9 cellular contexts compared by ENCODE assay signal in genomic region chr2:191321861-191322662, GRCh38.
DNase-seq lines count a peak whose midpoint lies in the region; ATAC-seq and TF ChIP-seq lines count a peak whose summit lies in the region.
"Had no signal": no experiment of that assay in that cellular context is flagged by ENCODE, and none has a peak within 500 bp of the region (broad histone marks: within the 10 kb centered on the region; RNA-seq: fewer than 3 reads in every experiment).

No MANE protein-coding gene starts in this region.

- H3K27ac ChIP-seq in osteoblast (ENCODE audit: low read depth, low read length) (peak overlapping the region; percentile 43), body of pancreas (peak overlapping the region in 1 of 4 donors; percentile 18)
- H3K27ac ChIP-seq: HL-60 had no signal

- H3K27me3 Mint-ChIP-seq in effector memory CD8-positive, alpha-beta T cell, result peaks cover 43 to 44% of the 10 kb centered on the region in 2 donors
- peaks cover 9% of the 10 kb centered on the region for H3K27me3 Mint-ChIP-seq in activated T-helper 1 cell treated with anti-CD3 and anti-CD28 coated beads, Interleukin-12 subunit alpha, Interleukin-12 subunit beta, Interleukin-2, Interleukin-4 antibody, amounts not matched to agents 30 ng/mL and 10 ng/mL and 1 ng/mL, durations not matched to agents 14 hours and 24 hours and 36 hours (ENCODE audit: insufficient read depth)

- H3K4me3 ChIP-seq in osteoblast (ENCODE audit: insufficient read depth, low read length), result no peak overlapping the region
- no peak overlapping the region for H3K4me3 ChIP-seq in body of pancreas

- H3K27ac Mint-ChIP-seq in effector memory CD8-positive, alpha-beta T cell, result no peak overlapping the region
- no peak overlapping the region for H3K27ac Mint-ChIP-seq in activated T-helper 1 cell treated with anti-CD3 and anti-CD28 coated beads, Interleukin-12 subunit alpha, Interleukin-12 subunit beta, Interleukin-2, Interleukin-4 antibody, amounts not matched to agents 30 ng/mL and 10 ng/mL and 1 ng/mL, durations not matched to agents 14 hours and 24 hours and 36 hours

- TF ChIP-seq POLR2A in body of pancreas (IDR thresholded peaks at IDR 0.05), result no peak

- no peak overlapping the region for H2AFZ ChIP-seq in osteoblast (ENCODE audit: low read length)

- peaks cover 37% of the 10 kb centered on the region for H4K20me1 ChIP-seq in osteoblast (ENCODE audit: insufficient read depth, low read length)

- peak; percentile 90 for DNase-seq in ELF-1 (ENCODE audit: low read depth, low spot score)
- peak; percentile 48 for DNase-seq in NCI-H82 treated with DMSO at 0.1 percent for 48 hours (lab: John Stamatoyannopoulos, UW; ENCODE audit: unreplicated experiment)
- DNase-seq in effector memory CD8-positive, alpha-beta T cell, result peak in 1 of 3 experiments; percentile 9
- no peak for DNase-seq in osteoblast (ENCODE audit: insufficient read length, low spot score, missing footprints)
- no peak for DNase-seq in SW 1271 (lab: John Stamatoyannopoulos, UW)
- DNase-seq in activated T-helper 1 cell treated with anti-CD3 and anti-CD28 coated beads, Interleukin-12 subunit alpha, Interleukin-12 subunit beta, Interleukin-2, Interleukin-4 antibody, amounts not matched to agents 30 ng/mL and 10 ng/mL and 1 ng/mL, durations not matched to agents 14 hours and 24 hours and 36 hours (ENCODE audit: low spot score), result no peak
- DNase-seq in body of pancreas, result no peak

- no peaks in the 10 kb centered on the region for H3K9me3 Mint-ChIP-seq in effector memory CD8-positive, alpha-beta T cell
- peaks cover 16% of the 10 kb centered on the region for H3K9me3 Mint-ChIP-seq in activated T-helper 1 cell treated with anti-CD3 and anti-CD28 coated beads, Interleukin-12 subunit alpha, Interleukin-12 subunit beta, Interleukin-2, Interleukin-4 antibody, amounts not matched to agents 30 ng/mL and 10 ng/mL and 1 ng/mL, durations not matched to agents 14 hours and 24 hours and 36 hours

- H3K4me3 Mint-ChIP-seq in effector memory CD8-positive, alpha-beta T cell, result no peak overlapping the region
- no peak overlapping the region for H3K4me3 Mint-ChIP-seq in activated T-helper 1 cell treated with anti-CD3 and anti-CD28 coated beads, Interleukin-12 subunit alpha, Interleukin-12 subunit beta, Interleukin-2, Interleukin-4 antibody, amounts not matched to agents 30 ng/mL and 10 ng/mL and 1 ng/mL, durations not matched to agents 14 hours and 24 hours and 36 hours

- no peaks in the 10 kb centered on the region for H3K27me3 ChIP-seq in osteoblast (ENCODE audit: insufficient read depth, low read length)
- no peaks in the 10 kb centered on the region for H3K27me3 ChIP-seq in body of pancreas

- peak; percentile 70 for ATAC-seq in HG02763 (IDR thresholded peaks at IDR 0.05; ENCODE audit: unreplicated experiment)
- ATAC-seq in effector memory CD8-positive, alpha-beta T cell (replicated peaks), result peak; percentile 47
- no peak for ATAC-seq in body of pancreas

- H3K79me2 ChIP-seq in osteoblast (ENCODE audit: insufficient read depth, low read length), result peaks cover 96% of the 10 kb centered on the region

- H3K36me3 ChIP-seq in osteoblast (ENCODE audit: insufficient read depth, low read length) (peaks cover 3% of the 10 kb centered on the region), body of pancreas (replicated peaks in 1 of 2; ENCODE audit: insufficient read depth in 1 of 2, low read depth in 2 of 2) (no peaks in the 10 kb centered on the region)

- no peaks in the 10 kb centered on the region for H3K9me3 ChIP-seq in osteoblast (ENCODE audit: low read depth, low read length)
- no peaks in the 10 kb centered on the region for H3K9me3 ChIP-seq in body of pancreas

- H3K4me1 ChIP-seq in osteoblast (ENCODE audit: insufficient read depth, low read length) (peaks cover 54% of the 10 kb centered on the region), body of pancreas (peaks cover 34% of the 10 kb centered on the region)

- H3K4me2 ChIP-seq in osteoblast (ENCODE audit: insufficient read depth, low read length), result no peak overlapping the region

- H3K4me1 Mint-ChIP-seq in effector memory CD8-positive, alpha-beta T cell (ENCODE audit: low read depth in 2 of 2), result peaks cover 9% of the 10 kb centered on the region in 2 donors
- H3K4me1 Mint-ChIP-seq in activated T-helper 1 cell treated with anti-CD3 and anti-CD28 coated beads, Interleukin-12 subunit alpha, Interleukin-12 subunit beta, Interleukin-2, Interleukin-4 antibody, amounts not matched to agents 30 ng/mL and 10 ng/mL and 1 ng/mL, durations not matched to agents 14 hours and 24 hours and 36 hours (ENCODE audit: low read depth), result peaks cover 17% of the 10 kb centered on the region

- no peaks in the 10 kb centered on the region for H3K36me3 Mint-ChIP-seq in effector memory CD8-positive, alpha-beta T cell (ENCODE audit: insufficient read depth)
- H3K36me3 Mint-ChIP-seq in activated T-helper 1 cell treated with anti-CD3 and anti-CD28 coated beads, Interleukin-12 subunit alpha, Interleukin-12 subunit beta, Interleukin-2, Interleukin-4 antibody, amounts not matched to agents 30 ng/mL and 10 ng/mL and 1 ng/mL, durations not matched to agents 14 hours and 24 hours and 36 hours (ENCODE audit: low read depth), result peaks cover 3% of the 10 kb centered on the region

- 72 to 81% methylated on average over 4 of the region's 4 CpGs for WGBS in body of pancreas, 2 donors

- intact Hi-C loops in activated T-helper 1 cell treated with anti-CD3 and anti-CD28 coated beads, Interleukin-12 subunit alpha, Interleukin-12 subunit beta, Interleukin-2, Interleukin-4 antibody, amounts not matched to agents 30 ng/mL and 10 ng/mL and 1 ng/mL, durations not matched to agents 14 hours and 24 hours and 36 hours (cut with micrococcal nuclease), result no loop called here
- intact Hi-C loops in body of pancreas (cut with DNase I), result no loop called here

- no peak for TF ChIP-seq CTCF in osteoblast (IDR thresholded peaks at IDR 0.05; ENCODE audit: extremely low read depth, low read depth, low read length)
- no peak for TF ChIP-seq CTCF in body of pancreas (IDR thresholded peaks at IDR 0.05)

Comparison
In these comparisons a context has a peak if more than half of its experiments do, and no peak if none do; other contexts are left out.
1. DNase-seq: peak in ELF-1 (single experiment) and NCI-H82 treated with DMSO at 0.1 percent for 48 hours (single experiment); none in osteoblast (single experiment), SW 1271 (0 of 2), activated T-helper 1 cell treated with anti-CD3 and anti-CD28 coated beads, Interleukin-12 subunit alpha, Interleukin-12 subunit beta, Interleukin-2, Interleukin-4 antibody, amounts not matched to agents 30 ng/mL and 10 ng/mL and 1 ng/mL, durations not matched to agents 14 hours and 24 hours and 36 hours (single experiment) and body of pancreas (0 of 4).